In genomic region chr1:3857791-3858129, GRCh38 we compare ENCODE assay signal across 8 cellular contexts. TPM values are rescaled to one million over a fixed set of nuclear protein-coding genes. Genes with fewer than 3 reads are reported as not detected.
A peak's percentile ranks its signal among the peaks of the same experiment; 100 is the strongest.
DNase-seq lines count a peak whose midpoint lies in the region; ATAC-seq and TF ChIP-seq lines count a peak whose summit lies in the region.

No MANE protein-coding gene starts in this region.

- H3K9me3 ChIP-seq in SJSA1 (replicated peaks) (no peaks in the 10 kb centered on the region; the same call in 1 of the 2 replicates), fibroblast of lung (ENCODE audit: control insufficient read depth, insufficient read depth, low read depth, low read length) (no peaks in the 10 kb centered on the region), psoas muscle (no peaks in the 10 kb centered on the region)

- peak overlapping the region; percentile 94 for H2AFZ ChIP-seq in fibroblast of lung (ENCODE audit: low read length)

- ATAC-seq in psoas muscle (peak in 2 of 4 donors; percentile 2 to 15), GM18511 (IDR thresholded peaks at IDR 0.05; ENCODE audit: unreplicated experiment) (no peak)

- intact Hi-C loops in psoas muscle (cut with DNase I) = loop anchor here in 1 of 2 donors (5.0 kb wide), 1 partner anchor 35 kb away; no protein-coding TSS in a partner anchor

- DNase-seq in GM12865 (ENCODE audit: low read depth) = no peak
- DNase-seq in SJSA1 (ENCODE audit: low read depth in 1 of 2, low spot score in 2 of 2) = no peak
- DNase-seq in fibroblast of lung (ENCODE audit: low read depth in 2 of 2) = no peak
- DNase-seq in psoas muscle = peak in 1 of 2 donors; percentile 62
- DNase-seq in NCI-H1694 treated with DMSO at 0.1 percent for 48 hours (lab: John Stamatoyannopoulos, UW) = no peak
- no peak for DNase-seq in NCI-H2029 (lab: John Stamatoyannopoulos, UW)
- DNase-seq in G401 (ENCODE audit: low spot score) = no peak

- H3K4me1 ChIP-seq in SJSA1 (replicated peaks) (peaks cover 19% of the 10 kb centered on the region), fibroblast of lung (ENCODE audit: control insufficient read depth, extremely low read depth, insufficient read depth, low read length) (no peaks in the 10 kb centered on the region), psoas muscle (peaks cover 20% of the 10 kb centered on the region)

- in situ Hi-C loops in G401 (cut with HindIII; ENCODE audit: low sequenced_read_pairs) = no loop called here

- H3K79me2 ChIP-seq in fibroblast of lung (ENCODE audit: control insufficient read depth, insufficient read depth, low read length) = peaks cover 14% of the 10 kb centered on the region

- peak overlapping the region; percentile 81 for H3K4me2 ChIP-seq in fibroblast of lung (ENCODE audit: extremely low read depth, insufficient read depth, low read length)

- H3K9ac ChIP-seq in fibroblast of lung (ENCODE audit: insufficient read depth, low read length) = peak overlapping the region; percentile 79

- TF ChIP-seq CTCF in GM12865 (IDR thresholded peaks at IDR 0.05; ENCODE audit: insufficient read depth, low read depth, low read length, missing control alignments) (no peak), fibroblast of lung (conservative IDR thresholded peaks at IDR 0.05 in 1 of 2, IDR thresholded peaks at IDR 0.05 in 1 of 2; ENCODE audit: low read depth in 1 of 2, low read length in 2 of 2) (no peak), psoas muscle (IDR thresholded peaks at IDR 0.05) (no peak)

- WGBS in psoas muscle, 3 donors = 7 to 11% (median 9%) methylated on average over 20 to 21 of the region's 21 CpGs

- H4K20me1 ChIP-seq in fibroblast of lung (ENCODE audit: control insufficient read depth, extremely low read depth, insufficient read depth, low read length) = no peaks in the 10 kb centered on the region

- H3K4me3 ChIP-seq in GM12865 (ENCODE audit: low read depth, low read length) (peak overlapping the region; percentile 91), SJSA1 (peak overlapping the region; percentile 95), fibroblast of lung (replicated peaks in 1 of 4; ENCODE audit: control extremely low read depth in 1 of 4, insufficient read depth in 1 of 4, low read depth in 3 of 4, low read length in 4 of 4) (peak overlapping the region; percentile 56 to 96 (median 82)), psoas muscle (peak overlapping the region; percentile 98)

- peaks cover 8% of the 10 kb centered on the region for H3K36me3 ChIP-seq in SJSA1
- H3K36me3 ChIP-seq in fibroblast of lung (ENCODE audit: control insufficient read depth, insufficient read depth, low read length) = no peaks in the 10 kb centered on the region
- no peaks in the 10 kb centered on the region for H3K36me3 ChIP-seq in psoas muscle (ENCODE audit: insufficient read depth in 1 of 2, low read depth in 1 of 2)

- no peaks in the 10 kb centered on the region for H3K27me3 ChIP-seq in SJSA1 (replicated peaks)
- H3K27me3 ChIP-seq in fibroblast of lung (ENCODE audit: control insufficient read depth, insufficient read depth, low read length) = no peaks in the 10 kb centered on the region
- H3K27me3 ChIP-seq in psoas muscle (ENCODE audit: insufficient read depth in 3 of 3, low read length in 2 of 3) = no peaks in the 10 kb centered on the region

- H3K27ac ChIP-seq in SJSA1 (no peak overlapping the region), fibroblast of lung (ENCODE audit: insufficient read depth, low read length) (no peak overlapping the region), psoas muscle (peak overlapping the region; percentile 84)

RNA-seq across cellular contexts. Expression of gene DFFB, which starts 0.5 kb away (rescaled TPM):
- 2.8 and 11.9 TPM in 2 replicates for total RNA-seq in SJSA1 (2014; rRNA removed; shearing (Covaris generic))
- total RNA-seq in fibroblast of lung = 7.6 and 8.7 TPM in 2 replicates
- 5.8 and 6.4 TPM in 2 replicates for polyA plus RNA-seq in fibroblast of lung
- polyA plus RNA-seq in fibroblast of lung (2012) = 3.5 and 4.1 TPM in 2 replicates
- 2.1 and 2.8 TPM in 2 replicates for polyA minus RNA-seq in fibroblast of lung (ENCODE audit: low replicate concordance)
- total RNA-seq in psoas muscle = 1 to 10 TPM; 1.1 to 2.4 (median 1.8) TPM
- 1 to 10 TPM; 1.3 to 1.9 (median 1.9) TPM for polyA plus RNA-seq in psoas muscle
- 7.6 and 10.0 TPM in 2 replicates for total RNA-seq in G401 (2014; rRNA removed; shearing (Covaris generic))

RNA-seq across cellular contexts. Expression of gene CEP104, which starts 0.7 kb away (rescaled TPM):
- total RNA-seq in SJSA1 (2014; rRNA removed; shearing (Covaris generic)) = 14.8 and 51.1 TPM in 2 replicates
- 28.9 and 31.6 TPM in 2 replicates for total RNA-seq in fibroblast of lung
- 25.4 and 31.8 TPM in 2 replicates for polyA plus RNA-seq in fibroblast of lung
- polyA plus RNA-seq in fibroblast of lung (2012) = 22.3 and 24.0 TPM in 2 replicates
- 25.6 and 66.1 TPM in 2 replicates for polyA minus RNA-seq in fibroblast of lung (ENCODE audit: low replicate concordance)
- total RNA-seq in psoas muscle = 10 to 100 TPM; 28.3 to 37.7 (median 34.4) TPM
- polyA plus RNA-seq in psoas muscle = 10 to 100 TPM in 2 of 3 donors, 1 to 10 TPM in 1; 9.0 to 31.3 (median 11.1) TPM
- 6.0 and 17.5 TPM in 2 replicates for total RNA-seq in G401 (2014; rRNA removed; shearing (Covaris generic))

RNA-seq across cellular contexts. Expression of gene C1orf174, which starts 42.3 kb away (rescaled TPM):
- total RNA-seq in SJSA1 (2014; rRNA removed; shearing (Covaris generic)) = 21.6 and 36.3 TPM in 2 replicates
- total RNA-seq in fibroblast of lung (24.1 and 27.5 TPM in 2 replicates), psoas muscle (10 to 100 TPM; 11.8 to 14.6 (median 14.0) TPM)
- polyA plus RNA-seq in fibroblast of lung (35.4 and 39.6 TPM in 2 replicates), psoas muscle (10 to 100 TPM; 15.1 to 32.2 (median 22.9) TPM)
- 22.2 and 24.8 TPM in 2 replicates for polyA plus RNA-seq in fibroblast of lung (2012)
- polyA minus RNA-seq in fibroblast of lung (ENCODE audit: low replicate concordance) = 19.4 and 33.4 TPM in 2 replicates
- total RNA-seq in G401 (2014; rRNA removed; shearing (Covaris generic)) = 40.4 and 59.1 TPM in 2 replicates
